Comparison of ENCODE assay signal across 8 cellular contexts in the genomic region with DNA sequence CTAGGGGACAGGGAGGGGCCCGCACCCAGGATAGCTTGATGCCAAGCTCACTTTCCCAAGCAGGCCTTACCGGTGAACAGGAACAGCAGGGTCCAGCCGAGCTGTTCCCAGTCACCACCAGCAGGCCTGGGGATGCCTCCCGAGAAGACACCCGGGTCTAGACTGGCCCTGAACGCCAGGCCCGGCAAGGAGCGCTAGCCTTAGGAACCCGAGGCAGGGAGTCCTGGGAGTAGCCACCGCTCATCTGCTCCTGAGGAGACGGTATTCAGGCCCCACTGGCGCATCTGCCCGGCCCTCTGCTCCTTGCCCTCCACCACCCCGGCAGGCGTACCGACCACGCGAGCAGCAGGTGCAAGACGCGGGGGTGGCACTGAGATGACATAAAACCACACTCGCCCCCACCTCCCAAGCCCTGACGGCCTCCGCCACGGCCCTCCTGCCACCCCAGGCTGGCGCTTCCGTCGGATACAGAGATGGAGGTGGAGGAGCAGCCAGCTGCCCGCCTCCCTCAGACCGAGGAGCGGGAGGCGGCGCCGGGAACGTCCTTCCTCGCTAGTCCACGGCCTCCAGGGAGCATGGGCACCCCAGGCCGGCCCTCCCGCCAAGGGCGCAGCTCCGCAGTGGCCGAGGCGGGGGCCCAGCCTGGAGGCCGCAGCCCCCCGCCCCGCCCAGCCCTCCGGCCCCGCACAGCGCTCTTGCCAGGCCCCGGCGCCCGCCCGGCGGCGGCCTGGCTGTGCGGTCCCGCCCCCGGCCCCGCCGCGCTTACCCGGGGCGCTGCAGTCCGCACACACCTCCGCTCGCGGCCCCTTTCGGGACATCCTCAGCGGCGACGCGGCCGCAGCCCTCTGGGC. TPM values are rescaled to one million over a fixed set of nuclear protein-coding genes. Genes with fewer than 3 reads are reported as not detected.
A peak's percentile ranks its signal among the peaks of the same experiment; 100 is the strongest.
DNase-seq lines count a peak whose midpoint lies in the region; ATAC-seq and TF ChIP-seq lines count a peak whose summit lies in the region.

No MANE protein-coding gene starts in this region.

- peak overlapping the region; percentile 96 for H3K4me3 Mint-ChIP-seq in activated T-cell treated with anti-CD3 and anti-CD28 coated beads, Interleukin-2, amount 50 U/mL, for 24 hours

- intact Hi-C loops in posterior vena cava (cut with DNase I): no loop called here

- no peaks in the 10 kb centered on the region for H3K27me3 Mint-ChIP-seq in activated T-cell treated with anti-CD3 and anti-CD28 coated beads, Interleukin-2, amount 50 U/mL, for 24 hours

- TF ChIP-seq CTCF in DOHH2 (IDR thresholded peaks at IDR 0.05; ENCODE audit: low read depth, low read length, poor library complexity, severe bottlenecking): no peak
- no peak for TF ChIP-seq CTCF in fibroblast of pulmonary artery (IDR thresholded peaks at IDR 0.05; ENCODE audit: low read length, missing control alignments)
- TF ChIP-seq CTCF in osteoblast (IDR thresholded peaks at IDR 0.05; ENCODE audit: extremely low read depth, low read depth, low read length): no peak

- H4K20me1 ChIP-seq in DOHH2 (ENCODE audit: control insufficient read depth, insufficient read depth, low read depth, low read length) (peaks cover 20% of the 10 kb centered on the region), osteoblast (ENCODE audit: insufficient read depth, low read length) (peaks cover 54% of the 10 kb centered on the region)

- H3K4me2 ChIP-seq in DOHH2 (ENCODE audit: low read length) (peak overlapping the region; percentile 83), osteoblast (ENCODE audit: insufficient read depth, low read length) (peak overlapping the region; percentile 95)

- peaks cover 78% of the 10 kb centered on the region for H3K4me1 ChIP-seq in DOHH2 (ENCODE audit: control insufficient read depth, low read length)
- H3K4me1 ChIP-seq in osteoblast (ENCODE audit: insufficient read depth, low read length): peaks cover 47% of the 10 kb centered on the region

- ATAC-seq in GM21737 (IDR thresholded peaks at IDR 0.05; ENCODE audit: unreplicated experiment): peak; percentile 7

- no peaks in the 10 kb centered on the region for H3K9me2 ChIP-seq in DOHH2 (replicated peaks; ENCODE audit: control insufficient read depth, low read length)

- H3K4me3 ChIP-seq in DOHH2 (ENCODE audit: low read length): peak overlapping the region; percentile 92
- H3K4me3 ChIP-seq in fibroblast of pulmonary artery (replicated peaks; ENCODE audit: low read depth, low read length): peak overlapping the region; percentile 75
- H3K4me3 ChIP-seq in osteoblast (ENCODE audit: insufficient read depth, low read length): peak overlapping the region; percentile 91

- H3K27ac Mint-ChIP-seq in activated T-cell treated with anti-CD3 and anti-CD28 coated beads, Interleukin-2, amount 50 U/mL, for 24 hours: peak overlapping the region; percentile 94

- H3K27ac ChIP-seq in DOHH2 (ENCODE audit: low read depth, low read length): peak overlapping the region; percentile 35
- peak overlapping the region; percentile 61 for H3K27ac ChIP-seq in osteoblast (ENCODE audit: low read depth, low read length)

- peaks cover 27% of the 10 kb centered on the region for H3K36me3 Mint-ChIP-seq in activated T-cell treated with anti-CD3 and anti-CD28 coated beads, Interleukin-2, amount 50 U/mL, for 24 hours (ENCODE audit: low read depth)

- DNase-seq in NAMALWA (ENCODE audit: low spot score) (peak; percentile 64), fibroblast of pulmonary artery (ENCODE audit: low read depth) (peak; percentile 32), osteoblast (ENCODE audit: insufficient read length, low spot score, missing footprints) (peak; percentile 95), GF-D8 (lab: John Stamatoyannopoulos, UW) (no peak), posterior vena cava (ENCODE audit: low spot score) (no peak)
- peak; percentile 73 for DNase-seq in activated T-cell treated with anti-CD3 and anti-CD28 coated beads, Interleukin-2, amount 50 U/mL, for 24 hours

- H3K36me3 ChIP-seq in DOHH2 (ENCODE audit: control insufficient read depth, low read length) (peaks cover 8% of the 10 kb centered on the region; the same call in 1 of the 2 replicates), osteoblast (ENCODE audit: insufficient read depth, low read length) (no peaks in the 10 kb centered on the region)

- no peaks in the 10 kb centered on the region for H3K27me3 ChIP-seq in DOHH2 (ENCODE audit: control insufficient read depth, low read length)
- no peaks in the 10 kb centered on the region for H3K27me3 ChIP-seq in osteoblast (ENCODE audit: insufficient read depth, low read length)

- peak overlapping the region; percentile 62 for H2AFZ ChIP-seq in osteoblast (ENCODE audit: low read length)

- no peaks in the 10 kb centered on the region for H3K9me3 Mint-ChIP-seq in activated T-cell treated with anti-CD3 and anti-CD28 coated beads, Interleukin-2, amount 50 U/mL, for 24 hours

- peaks cover 64% of the 10 kb centered on the region for H3K79me2 ChIP-seq in DOHH2 (ENCODE audit: control insufficient read depth, low read length)
- peaks cover 52% of the 10 kb centered on the region for H3K79me2 ChIP-seq in osteoblast (ENCODE audit: insufficient read depth, low read length)

- H3F3A ChIP-seq in DOHH2 (ENCODE audit: control insufficient read depth, insufficient read depth): peaks cover 13% of the 10 kb centered on the region

- H3K9me3 ChIP-seq in DOHH2 (ENCODE audit: control insufficient read depth, insufficient read depth, low read length) (no peaks in the 10 kb centered on the region), osteoblast (ENCODE audit: low read depth, low read length) (no peaks in the 10 kb centered on the region)

- peaks cover 75% of the 10 kb centered on the region for H3K4me1 Mint-ChIP-seq in activated T-cell treated with anti-CD3 and anti-CD28 coated beads, Interleukin-2, amount 50 U/mL, for 24 hours (ENCODE audit: low read depth)

RNA-seq across cellular contexts. Expression of gene GIT1, which starts 0.7 kb away (rescaled TPM):
- total RNA-seq in osteoblast (31.8 and 34.4 TPM in 2 replicates), posterior vena cava (10 to 100 TPM; 28.1 to 43.5 TPM)

RNA-seq across cellular contexts. Expression of gene ANKRD13B, which starts 4.1 kb away (rescaled TPM):
- total RNA-seq in osteoblast (13.0 and 18.5 TPM in 2 replicates), posterior vena cava (10 to 100 TPM; 11.2 to 11.5 TPM)

RNA-seq across cellular contexts. Expression of gene TP53I13, which starts 20.3 kb away (rescaled TPM):
- total RNA-seq in osteoblast (57.2 and 57.5 TPM in 2 replicates), posterior vena cava (10 to 100 TPM; 33.1 to 34.7 TPM)

RNA-seq across cellular contexts. Expression of gene ABHD15, which starts 21.9 kb away (rescaled TPM):
- total RNA-seq in osteoblast (8.8 and 9.4 TPM in 2 replicates), posterior vena cava (1 to 10 TPM; 4.5 to 5.9 TPM)

RNA-seq across cellular contexts. Expression of gene CORO6, which starts 33.9 kb away (rescaled TPM):
- total RNA-seq in osteoblast: 12.7 and 20.3 TPM in 2 replicates
- total RNA-seq in posterior vena cava: 10 to 100 TPM; 26.7 to 31.6 TPM

Comparison
In these comparisons a context has a peak if more than half of its experiments do, and no peak if none do; other contexts are left out.
1. DNase-seq: peak in NAMALWA (single experiment), activated T-cell treated with anti-CD3 and anti-CD28 coated beads, Interleukin-2, amount 50 U/mL, for 24 hours (single experiment), fibroblast of pulmonary artery (single experiment) and osteoblast (single experiment); none in GF-D8 (single experiment) and posterior vena cava (single experiment).
2. Peak in every context shown above with its lines, with median percentiles within 50 percentile points of each other: H3K4me3 ChIP-seq.